In genomic region chr19:46367434-46367833, GRCh38 we compare ENCODE assay signal across 18 cellular contexts. TPM values are rescaled to one million over a fixed set of nuclear protein-coding genes. Genes with fewer than 3 reads are reported as not detected.
"Had no signal": no experiment of that assay in that cellular context is flagged by ENCODE, and none has a peak within 500 bp of the region (broad histone marks: within the 10 kb centered on the region; RNA-seq: fewer than 3 reads in every experiment).

No MANE protein-coding gene starts in this region.

- H3K9me3 Mint-ChIP-seq: stimulated activated naive B cell treated with anti-CD40 and anti-IgM and Interleukin-4, amounts not matched to agents 10 μg/mL and 1 μg/mL and 100 μg/mL, for 72 hours had no signal

- H3K27me3 ChIP-seq: esophagus squamous epithelium, hepatocyte, left lung, ovary, thyroid gland had no signal

- H3K27ac Mint-ChIP-seq: activated naive CD8-positive, alpha-beta T cell; stimulated activated naive B cell treated with anti-CD40 and anti-IgM and Interleukin-4, amounts not matched to agents 10 μg/mL and 1 μg/mL and 100 μg/mL, for 72 hours had no signal

- ATAC-seq: left lung; sciatic nerve; stimulated activated naive B cell treated with anti-CD40 and anti-IgM and Interleukin-4, amounts not matched to agents 10 μg/mL and 1 μg/mL and 100 μg/mL, for 72 hours had no signal

- H3K4me3 Mint-ChIP-seq: activated naive CD8-positive, alpha-beta T cell; stimulated activated naive B cell treated with anti-CD40 and anti-IgM and Interleukin-4, amounts not matched to agents 10 μg/mL and 1 μg/mL and 100 μg/mL, for 72 hours had no signal

- H3K27ac ChIP-seq: esophagus squamous epithelium, hepatocyte, left lung, ovary, thyroid gland, VCaP had no signal

- H3K27me3 Mint-ChIP-seq: activated naive CD8-positive, alpha-beta T cell; stimulated activated naive B cell treated with anti-CD40 and anti-IgM and Interleukin-4, amounts not matched to agents 10 μg/mL and 1 μg/mL and 100 μg/mL, for 72 hours had no signal

- H3K36me3 ChIP-seq: ovary had no signal

- DNase-seq: activated CD4-positive, alpha-beta T cell treated with anti-CD3 and anti-CD28 coated beads for 1 hour; activated gamma-delta T cell; dermis blood vessel endothelial cell; effector memory CD4-positive, alpha-beta T cell; esophagus squamous epithelium; stimulated activated CD4-positive, alpha-beta T cell treated with anti-CD3 and anti-CD28 coated beads, Interleukin-4, amount 100 ng/mL, for 4 hours; stimulated activated naive B cell treated with anti-CD40 and anti-IgM and Interleukin-4, amounts not matched to agents 10 μg/mL and 1 μg/mL and 100 μg/mL, for 72 hours; SW 1271; T-helper 2 cell; thyroid gland had no signal

- H3K9me3 ChIP-seq: esophagus squamous epithelium, left lung, ovary, thyroid gland had no signal

- H3K4me3 ChIP-seq: esophagus squamous epithelium, hepatocyte, left lung, ovary, thyroid gland had no signal

RNA-seq across cellular contexts. Expression of gene CCDC8, which starts 45.9 kb away (rescaled TPM):
- total RNA-seq: activated CD8-positive, alpha-beta memory T cell treated with anti-CD3 and anti-CD28 coated beads for 36 hours; mononuclear cell had no signal
